ENCODE assay signal across 30 cellular contexts in the genomic region with DNA sequence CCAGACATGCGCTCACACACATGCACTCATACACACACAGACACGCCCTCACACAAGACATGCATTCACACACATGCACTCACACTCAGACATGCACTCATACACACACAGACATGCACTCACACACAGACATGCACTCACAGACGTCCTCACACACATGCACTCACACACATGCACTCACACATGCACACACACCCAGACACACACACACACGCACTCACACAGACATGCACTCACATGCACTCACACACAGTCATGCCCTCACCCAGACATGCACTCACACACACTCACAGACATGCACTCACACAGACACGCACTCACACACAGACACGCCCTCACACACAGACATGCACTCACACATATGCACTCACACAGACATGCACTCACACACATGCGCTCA.
"Had no signal": no experiment of that assay in that cellular context is flagged by ENCODE, and none has a peak within 500 bp of the region (broad histone marks: within the 10 kb centered on the region; RNA-seq: fewer than 3 reads in every experiment).

No MANE protein-coding gene starts in this region.

- DNase-seq: activated CD4-positive, alpha-beta memory T cell treated with anti-CD3 and anti-CD28 coated beads for 36 hours; activated CD4-positive, alpha-beta T cell treated with anti-CD3 and anti-CD28 coated beads, Interleukin-2, amount 10 ng/mL, durations not matched to agents 24 days and 14 days; activated CD4-positive, CD25-positive, alpha-beta regulatory T cell treated with anti-CD3 and anti-CD28 coated beads, Interleukin-2, amount 50 U/mL, for 72 hours; activated naive CD8-positive, alpha-beta T cell treated with anti-CD3 and anti-CD28 coated beads, Interleukin-2, amount 50 U/mL, for 24 hours; activated T-cell treated with anti-CD3 and anti-CD28 coated beads, Interleukin-2, amount 50 U/mL, for 48 hours; amygdala; dermis blood vessel endothelial cell; effector CD4-positive, alpha-beta T cell; foreskin keratinocyte; left ventricle myocardium superior; naive B cell; nephron progenitor cell; psoas muscle; stimulated activated CD4-positive, alpha-beta T cell treated with anti-CD3 and anti-CD28 coated beads, Interleukin-15, amount 100 ng/mL, for 24 hours; stimulated activated CD4-positive, alpha-beta T cell treated with anti-CD3 and anti-CD28 coated beads, Interleukin-2, amount 100 ng/mL, for 24 hours; stimulated activated naive B cell treated with anti-CD40 and anti-IgM and Interleukin-4, amounts not matched to agents 10 μg/mL and 1 μg/mL and 100 μg/mL, for 72 hours; stomach; T-helper 9 cell; WERI-Rb-1 had no signal

- FAIRE-seq: colon, islet of Langerhans, pancreas had no signal

- H3K9me3 ChIP-seq: breast epithelium, esophagus muscularis mucosa, pancreas, psoas muscle, stomach, tibial artery had no signal

- H3K4me3 Mint-ChIP-seq: activated CD4-positive, alpha-beta memory T cell treated with anti-CD3 and anti-CD28 coated beads for 36 hours; activated CD4-positive, alpha-beta T cell treated with anti-CD3 and anti-CD28 coated beads, Interleukin-2, amount 10 ng/mL, durations not matched to agents 24 days and 14 days; activated naive CD4-positive, alpha-beta T cell treated with anti-CD3 and anti-CD28 coated beads, Interleukin-2, amount 50 U/mL, for 24 hours; activated naive CD8-positive, alpha-beta T cell treated with anti-CD3 and anti-CD28 coated beads, Interleukin-2, amount 50 U/mL, for 24 hours; central memory CD8-positive, alpha-beta T cell; mesothelial cell of epicardium; naive B cell; nephron progenitor cell; stimulated activated naive B cell treated with anti-CD40 and anti-IgM and Interleukin-4, amounts not matched to agents 10 μg/mL and 1 μg/mL and 100 μg/mL, for 72 hours; T-helper 1 cell treated with Interleukin-12 subunit alpha and Interleukin-12 subunit beta and Interleukin-4 antibody, amounts not matched to agents 30 μg/mL and 1 μg/mL, for 36 hours had no signal

- ATAC-seq: activated naive CD8-positive, alpha-beta T cell treated with anti-CD3 and anti-CD28 coated beads, Interleukin-2, amount 50 U/mL, for 24 hours; foreskin keratinocyte; left ventricle myocardium superior; pancreas; psoas muscle; stimulated activated naive B cell treated with anti-CD40 and anti-IgM and Interleukin-4, amounts not matched to agents 10 μg/mL and 1 μg/mL and 100 μg/mL, for 72 hours had no signal

- H3K4me1 ChIP-seq: foreskin keratinocyte, pancreas had no signal

- H3K27ac Mint-ChIP-seq: activated CD4-positive, alpha-beta memory T cell treated with anti-CD3 and anti-CD28 coated beads for 36 hours; activated CD4-positive, alpha-beta T cell treated with anti-CD3 and anti-CD28 coated beads, Interleukin-2, amount 10 ng/mL, durations not matched to agents 24 days and 14 days; activated naive CD4-positive, alpha-beta T cell treated with anti-CD3 and anti-CD28 coated beads, Interleukin-2, amount 50 U/mL, for 24 hours; activated naive CD8-positive, alpha-beta T cell treated with anti-CD3 and anti-CD28 coated beads, Interleukin-2, amount 50 U/mL, for 24 hours; activated T-helper 2 cell treated with anti-CD3 and anti-CD28 coated beads, Interferon-gamma antibody, Interleukin-2, Interleukin-4, amounts not matched to agents 10 μg/mL and 5 μg/mL and 100 μg/mL, durations not matched to agents 14 hours and 24 hours and 36 hours; mesothelial cell of epicardium; naive B cell; nephron progenitor cell; stimulated activated naive B cell treated with anti-CD40 and anti-IgM and Interleukin-4, amounts not matched to agents 10 μg/mL and 1 μg/mL and 100 μg/mL, for 72 hours; T-helper 1 cell treated with Interleukin-12 subunit alpha and Interleukin-12 subunit beta and Interleukin-4 antibody, amounts not matched to agents 30 μg/mL and 1 μg/mL, for 36 hours had no signal

- H3K27ac ChIP-seq: breast epithelium, esophagus muscularis mucosa, foreskin keratinocyte, pancreas, psoas muscle, stomach, tibial artery, WERI-Rb-1 had no signal

- H3K27me3 ChIP-seq: breast epithelium, pancreas had no signal

- H3K4me1 Mint-ChIP-seq: activated CD4-positive, alpha-beta T cell treated with anti-CD3 and anti-CD28 coated beads, Interleukin-2, amount 10 ng/mL, durations not matched to agents 24 days and 14 days; central memory CD8-positive, alpha-beta T cell; nephron progenitor cell had no signal

- H3K36me3 ChIP-seq: breast epithelium, esophagus muscularis mucosa, pancreas, stomach, tibial artery, WERI-Rb-1 had no signal

- H3K36me3 Mint-ChIP-seq: activated CD4-positive, alpha-beta memory T cell treated with anti-CD3 and anti-CD28 coated beads for 36 hours; activated naive CD4-positive, alpha-beta T cell treated with anti-CD3 and anti-CD28 coated beads, Interleukin-2, amount 50 U/mL, for 24 hours; mesothelial cell of epicardium; naive B cell; stimulated activated naive B cell treated with anti-CD40 and anti-IgM and Interleukin-4, amounts not matched to agents 10 μg/mL and 1 μg/mL and 100 μg/mL, for 72 hours had no signal

- H3K9me3 Mint-ChIP-seq: activated CD4-positive, alpha-beta memory T cell treated with anti-CD3 and anti-CD28 coated beads for 36 hours; activated CD4-positive, alpha-beta T cell treated with anti-CD3 and anti-CD28 coated beads, Interleukin-2, amount 10 ng/mL, durations not matched to agents 24 days and 14 days; activated naive CD4-positive, alpha-beta T cell treated with anti-CD3 and anti-CD28 coated beads, Interleukin-2, amount 50 U/mL, for 24 hours; activated naive CD8-positive, alpha-beta T cell treated with anti-CD3 and anti-CD28 coated beads, Interleukin-2, amount 50 U/mL, for 24 hours; activated T-helper 2 cell treated with anti-CD3 and anti-CD28 coated beads, Interferon-gamma antibody, Interleukin-2, Interleukin-4, amounts not matched to agents 10 μg/mL and 5 μg/mL and 100 μg/mL, durations not matched to agents 14 hours and 24 hours and 36 hours; central memory CD8-positive, alpha-beta T cell; mesothelial cell of epicardium; naive B cell; nephron progenitor cell; stimulated activated naive B cell treated with anti-CD40 and anti-IgM and Interleukin-4, amounts not matched to agents 10 μg/mL and 1 μg/mL and 100 μg/mL, for 72 hours; T-helper 1 cell treated with Interleukin-12 subunit alpha and Interleukin-12 subunit beta and Interleukin-4 antibody, amounts not matched to agents 30 μg/mL and 1 μg/mL, for 36 hours had no signal

- H3K4me3 ChIP-seq: breast epithelium, esophagus muscularis mucosa, pancreas, psoas muscle, stomach, tibial artery had no signal
